Comparison of ENCODE assay signal across 2 cellular contexts in the genomic region with DNA sequence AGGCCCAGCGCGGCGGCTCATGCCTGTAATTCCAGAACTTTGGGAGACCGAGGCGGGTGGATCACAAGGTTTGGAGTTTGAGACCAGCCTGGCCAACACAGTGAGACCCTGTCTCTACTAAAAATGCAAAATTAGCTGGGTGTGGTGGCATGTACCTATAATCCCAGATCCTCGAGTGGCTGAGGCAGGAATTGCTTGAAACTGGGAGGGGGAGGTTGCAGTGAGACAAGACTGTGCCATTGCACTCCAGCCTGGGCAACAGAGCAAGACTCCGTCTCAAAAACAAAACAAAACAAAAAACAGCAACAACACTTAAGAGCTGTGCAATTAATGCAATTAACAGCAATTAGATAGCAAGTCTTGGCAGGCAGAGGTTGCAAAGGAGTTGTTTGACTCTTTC. TPM values are rescaled to one million over a fixed set of nuclear protein-coding genes. Genes with fewer than 3 reads are reported as not detected.
"Had no signal": no experiment of that assay in that cellular context is flagged by ENCODE, and none has a peak within 500 bp of the region (broad histone marks: within the 10 kb centered on the region; RNA-seq: fewer than 3 reads in every experiment).

No MANE protein-coding gene starts in this region.

RNA-seq across cellular contexts. Expression of a gene that starts 45.6 kb away (rescaled TPM):
- total RNA-seq: mammary epithelial cell, mesenteric fat pad had no signal
